13 cellular contexts compared by ENCODE assay signal in genomic region chr6:44201200-44201599, GRCh38. TPM values are rescaled to one million over a fixed set of nuclear protein-coding genes. Genes with fewer than 3 reads are reported as not detected.
DNase-seq lines count a peak whose midpoint lies in the region; ATAC-seq and TF ChIP-seq lines count a peak whose summit lies in the region.
"Had no signal": no experiment of that assay in that cellular context is flagged by ENCODE, and none has a peak within 500 bp of the region (broad histone marks: within the 10 kb centered on the region; RNA-seq: fewer than 3 reads in every experiment).

No MANE protein-coding gene starts in this region.

- CTCF ChIA-PET in SK-N-SH (lab: Yijun Ruan, JAX) = interaction anchor here (1.0 to 4.7 kb wide), 4 partner anchors 20 to 36 kb away, joined by 3 to 25 read pairs (median 9); no protein-coding TSS in a partner anchor

- no peaks in the 10 kb centered on the region for H3K79me2 ChIP-seq in SK-N-SH (ENCODE audit: insufficient read depth)

- H3K9me3 ChIP-seq in left ventricle myocardium inferior (replicated peaks) (no peaks in the 10 kb centered on the region), left lung (no peaks in the 10 kb centered on the region), SK-N-SH (no peaks in the 10 kb centered on the region)
- H3K9me3 ChIP-seq: A549, Peyer's patch, tibial artery had no signal

- DNase-seq in left ventricle myocardium inferior (no peak), Right ventricle myocardium inferior (ENCODE audit: missing footprints) (no peak), left lung (no peak), SK-N-SH (no peak)
- DNase-seq: activated CD4-positive, alpha-beta T cell treated with anti-CD3 and anti-CD28 coated beads for 4 hours; NCI-H1417 treated with DMSO at 0.1 percent for 48 hours; stimulated activated CD4-positive, alpha-beta T cell treated with anti-CD3 and anti-CD28 coated beads, Interleukin-12 subunit alpha, Interleukin-12 subunit beta, amount 100 ng/mL, for 4 hours; T-helper 2 cell; tibial artery had no signal

- H3K4me3 ChIP-seq in left ventricle myocardium inferior (no peak overlapping the region), left lung (no peak overlapping the region), urinary bladder (ENCODE audit: low read depth, low read length) (no peak overlapping the region), SK-N-SH (ENCODE audit: low read depth in 2 of 2, low read length in 1 of 2) (no peak overlapping the region)
- H3K4me3 ChIP-seq: A549, Peyer's patch, tibial artery had no signal

- ATAC-seq in Right ventricle myocardium inferior (no peak), left lung (peak; percentile 19), HG03135 (IDR thresholded peaks at IDR 0.05; ENCODE audit: unreplicated experiment) (no peak)
- ATAC-seq: A549 had no signal

- H3F3A ChIP-seq in SK-N-SH (replicated peaks; ENCODE audit: insufficient read depth) = no peaks in the 10 kb centered on the region

- intact Hi-C loops in left ventricle myocardium inferior (cut with micrococcal nuclease) = no loop called here
- intact Hi-C loops in Right ventricle myocardium inferior (cut with DNase I) = no loop called here
- intact Hi-C loops in left lung (cut with DNase I) = no loop called here

- H4K20me1 ChIP-seq in SK-N-SH (ENCODE audit: insufficient read depth) = no peaks in the 10 kb centered on the region

- POLR2A ChIA-PET in SK-N-SH (lab: Yijun Ruan, JAX) = no interaction called here

- H3K9me2 ChIP-seq in SK-N-SH = no peaks in the 10 kb centered on the region

- no peak for TF ChIP-seq CTCF in left ventricle myocardium inferior (IDR thresholded peaks at IDR 0.05; ENCODE audit: borderline replicate concordance)
- TF ChIP-seq CTCF in left lung (IDR thresholded peaks at IDR 0.05) = no peak
- TF ChIP-seq CTCF in SK-N-SH (IDR thresholded peaks at IDR 0.05) = no peak

- no peak overlapping the region for H3K9ac ChIP-seq in SK-N-SH

- H3K27me3 ChIP-seq in left ventricle myocardium inferior (ENCODE audit: low read depth) = no peaks in the 10 kb centered on the region
- H3K27me3 ChIP-seq in left lung = no peaks in the 10 kb centered on the region
- H3K27me3 ChIP-seq in SK-N-SH (ENCODE audit: insufficient read depth) = no peaks in the 10 kb centered on the region
- H3K27me3 ChIP-seq: Peyer's patch, tibial artery had no signal

- no peak overlapping the region for H3K4me2 ChIP-seq in SK-N-SH
- H3K4me2 ChIP-seq: A549 had no signal

- no peak for TF ChIP-seq RAD21 in SK-N-SH (IDR thresholded peaks at IDR 0.05; ENCODE audit: low read length)

- H3K4me1 ChIP-seq in left ventricle myocardium inferior = peaks cover 33% of the 10 kb centered on the region
- H3K4me1 ChIP-seq in left lung = no peaks in the 10 kb centered on the region
- no peaks in the 10 kb centered on the region for H3K4me1 ChIP-seq in urinary bladder (ENCODE audit: insufficient read depth)
- peaks cover 0 to 2% of the 10 kb centered on the region in 2 experiments; a peak in 1 of 4 replicates for H3K4me1 ChIP-seq in SK-N-SH (ENCODE audit: control insufficient read depth in 1 of 2, insufficient read depth in 2 of 2, low read depth in 1 of 2, low read length in 1 of 2)
- H3K4me1 ChIP-seq: Peyer's patch had no signal

- H3K27ac ChIP-seq in left ventricle myocardium inferior (replicated peaks) (peak overlapping the region; percentile 77), left lung (no peak overlapping the region), urinary bladder (ENCODE audit: low read depth) (peak overlapping the region; percentile 92), SK-N-SH (ENCODE audit: low read depth in 2 of 2, low read length in 1 of 2) (no peak overlapping the region)
- H3K27ac ChIP-seq: A549, Peyer's patch, tibial artery had no signal

- H2AFZ ChIP-seq in SK-N-SH (ENCODE audit: low read depth) = no peak overlapping the region

- no peak for TF ChIP-seq EP300 in SK-N-SH (IDR thresholded peaks at IDR 0.05; ENCODE audit: borderline replicate concordance in 1 of 2, low read depth in 1 of 2, low read length in 1 of 2)

- H3K36me3 ChIP-seq in left ventricle myocardium inferior (no peaks in the 10 kb centered on the region), left lung (no peaks in the 10 kb centered on the region), urinary bladder (ENCODE audit: insufficient read depth) (no peaks in the 10 kb centered on the region), SK-N-SH (replicated peaks in 1 of 2; ENCODE audit: control insufficient read depth in 1 of 2, insufficient read depth in 2 of 2, low read length in 1 of 2) (no peaks in the 10 kb centered on the region)
- H3K36me3 ChIP-seq: Peyer's patch, tibial artery had no signal

- WGBS in urinary bladder = 83% methylated on average over 3 of the region's 3 CpGs
- 57% methylated on average over 1 of the region's 3 CpGs for WGBS in SK-N-SH (ENCODE audit: low lambda C conversion rate)

TF ChIP-seq in SK-N-SH, 30 proteins besides CTCF, POLR2A, EP300 and RAD21 (continues in another document):
- TF ChIP-seq FOXJ3 (CRISPR knock-in tag; IDR thresholded peaks at IDR 0.05) (no peak), TEAD4 (IDR thresholded peaks at IDR 0.05; ENCODE audit: borderline replicate concordance, insufficient read depth) (no peak), ZBTB33 (IDR thresholded peaks at IDR 0.05; ENCODE audit: borderline replicate concordance, low read depth) (no peak), MXI1 (IDR thresholded peaks at IDR 0.05; ENCODE audit: low read depth, low read length) (no peak), MEF2A (IDR thresholded peaks at IDR 0.05; ENCODE audit: borderline replicate concordance, low read depth) (no peak), ELF1 (IDR thresholded peaks at IDR 0.05) (no peak), TCF12 (IDR thresholded peaks at IDR 0.05) (no peak), CHD2 (IDR thresholded peaks at IDR 0.05; ENCODE audit: low read length, partially characterized antibody) (no peak), FOSL2 (IDR thresholded peaks at IDR 0.05; ENCODE audit: borderline replicate concordance, low read depth) (no peak), IRF3 (IDR thresholded peaks at IDR 0.05; ENCODE audit: low read depth, low read length) (no peak), YY1 (IDR thresholded peaks at IDR 0.05; ENCODE audit: low read depth) (no peak), RXRA (IDR thresholded peaks at IDR 0.05; ENCODE audit: borderline replicate concordance, low read depth) (no peak)

RNA-seq across cellular contexts. Expression of gene MYMX, which starts 15.5 kb away (rescaled TPM):
- total RNA-seq in left ventricle myocardium inferior (0.36 TPM), Right ventricle myocardium inferior (not detected), left lung (under 1 TPM in 1 of 2 donors, not detected in 1; 0.34 TPM), urinary bladder (not detected)
- polyA plus RNA-seq in urinary bladder (0.28 TPM), SK-N-SH (2012; rRNA removed) (0.13 TPM in 1 of 2 replicates, not detected in the other)
- not detected in 2 replicates for polyA plus RNA-seq in SK-N-SH (2012; cell fraction: cytosol; rRNA removed)
- polyA plus RNA-seq in SK-N-SH (2012; cell fraction: nucleus; rRNA removed) = not detected in 2 replicates
- total RNA-seq: Peyer's patch had no signal
- polyA plus RNA-seq: A549 had no signal

RNA-seq across cellular contexts. Expression of gene SLC29A1, which starts 22.2 kb away (rescaled TPM):
- total RNA-seq in left ventricle myocardium inferior (154 TPM), Right ventricle myocardium inferior (170 TPM), left lung (10 to 100 TPM; 46.8 to 48.2 TPM), urinary bladder (16.3 TPM)
- polyA plus RNA-seq in urinary bladder (80.1 TPM), SK-N-SH (2012; rRNA removed) (44.5 and 49.7 TPM in 2 replicates)
- polyA plus RNA-seq in SK-N-SH (2012; cell fraction: cytosol; rRNA removed) = 23.7 and 34.3 TPM in 2 replicates
- polyA plus RNA-seq in SK-N-SH (2012; cell fraction: nucleus; rRNA removed) = 72.9 and 74.9 TPM in 2 replicates

RNA-seq across cellular contexts. Expression of gene CAPN11, which starts 42.6 kb away (rescaled TPM):
- total RNA-seq in left ventricle myocardium inferior = 0.25 TPM
- total RNA-seq in Right ventricle myocardium inferior = 0.27 TPM
- total RNA-seq in left lung = under 1 TPM; 0.23 to 0.29 TPM
- total RNA-seq in urinary bladder = 0.53 TPM
- 1.1 TPM for polyA plus RNA-seq in urinary bladder
- not detected in 2 replicates for polyA plus RNA-seq in SK-N-SH (2012; rRNA removed)
- 0.01 TPM in 1 of 2 replicates, not detected in the other for polyA plus RNA-seq in SK-N-SH (2012; cell fraction: cytosol; rRNA removed)
- 0.04 TPM in 1 of 2 replicates, not detected in the other for polyA plus RNA-seq in SK-N-SH (2012; cell fraction: nucleus; rRNA removed)

RNA-seq across cellular contexts. Expression of gene HSP90AB1, which starts 45.7 kb away (rescaled TPM):
- total RNA-seq in left ventricle myocardium inferior = 786 TPM
- 867 TPM for total RNA-seq in Right ventricle myocardium inferior
- 100 to 1,000 TPM; 726 to 810 TPM for total RNA-seq in left lung
- total RNA-seq in urinary bladder = 220 TPM
- 600 TPM for polyA plus RNA-seq in urinary bladder
- 843 and 1,069 TPM in 2 replicates for polyA plus RNA-seq in SK-N-SH (2012; rRNA removed)
- 915 and 1,057 TPM in 2 replicates for polyA plus RNA-seq in SK-N-SH (2012; cell fraction: cytosol; rRNA removed)
- polyA plus RNA-seq in SK-N-SH (2012; cell fraction: nucleus; rRNA removed) = 744 and 797 TPM in 2 replicates

RNA-seq across cellular contexts. Expression of gene SLC35B2, which starts 56.1 kb away (rescaled TPM):
- total RNA-seq in left ventricle myocardium inferior (20.2 TPM), Right ventricle myocardium inferior (21.3 TPM), left lung (10 to 100 TPM; 43.7 to 50.0 TPM), urinary bladder (29.4 TPM)
- polyA plus RNA-seq in urinary bladder (51.3 TPM), SK-N-SH (2012; rRNA removed) (125 and 163 TPM in 2 replicates)
- 69.7 and 109 TPM in 2 replicates for polyA plus RNA-seq in SK-N-SH (2012; cell fraction: cytosol; rRNA removed)
- polyA plus RNA-seq in SK-N-SH (2012; cell fraction: nucleus; rRNA removed) = 108 and 123 TPM in 2 replicates

Comparison
In these comparisons a context has a peak if more than half of its experiments do, and no peak if none do; other contexts are left out.
1. H3K27ac ChIP-seq: peak in left ventricle myocardium inferior (single experiment) and urinary bladder (single experiment); none in left lung (0 of 2) and SK-N-SH (0 of 2).